ENCODE assay signal across 8 cellular contexts in genomic region chr2:143128681-143129580, GRCh38. TPM values are rescaled to one million over a fixed set of nuclear protein-coding genes. Genes with fewer than 3 reads are reported as not detected.
DNase-seq lines count a peak whose midpoint lies in the region; ATAC-seq and TF ChIP-seq lines count a peak whose summit lies in the region.

Gene ARHGAP15, plus strand, starts transcription at chr2:143129419.

- TF ChIP-seq EP300 in stomach (IDR thresholded peaks at IDR 0.05): no peak

- H3K9me3 ChIP-seq in mononuclear cell (ENCODE audit: low read depth, low read length): no peaks in the 10 kb centered on the region
- no peaks in the 10 kb centered on the region for H3K9me3 ChIP-seq in stomach

- intact Hi-C loops in stomach (cut with DNase I; ENCODE audit: low total_unique reads): no loop called here

- no peak for TF ChIP-seq CTCF in stomach (IDR thresholded peaks at IDR 0.05)

- peak within 1 kb of the TSS; percentile 32 for H3K4me3 ChIP-seq in mononuclear cell (ENCODE audit: low read length)
- peak within 1 kb of the TSS in 1 of 4 donors; percentile 7 for H3K4me3 ChIP-seq in stomach

- no peaks in the 10 kb centered on the region for H3K27me3 ChIP-seq in mononuclear cell (ENCODE audit: insufficient read depth, low read length)
- no peaks in the 10 kb centered on the region for H3K27me3 ChIP-seq in stomach

- TF ChIP-seq POLR2A in stomach (IDR thresholded peaks at IDR 0.05): no peak

- 63 to 81% (median 74%) methylated on average over 13 of the region's 13 CpGs for WGBS in stomach, 5 donors

- H3K4me1 ChIP-seq in mononuclear cell (ENCODE audit: insufficient read depth, low read length) (peaks cover 57% of the 10 kb centered on the region), stomach (no peaks in the 10 kb centered on the region)

- no peaks in the 10 kb centered on the region for H3K36me3 ChIP-seq in stomach

- ATAC-seq in GM18498 (IDR thresholded peaks at IDR 0.05; ENCODE audit: unreplicated experiment) (peak; percentile 92), HG02588 (IDR thresholded peaks at IDR 0.05; ENCODE audit: unreplicated experiment) (peak; percentile 90)

- DNase-seq in NOMO-1 treated with DMSO at 0.1 percent for 48 hours (lab: John Stamatoyannopoulos, UW; ENCODE audit: unreplicated experiment): peak; percentile 95
- DNase-seq in activated T-cell treated with anti-CD3 and anti-CD28 coated beads for 48 hours (ENCODE audit: low read depth): peak; percentile 58
- DNase-seq in stomach: peak; percentile 27
- DNase-seq in NCI-H446 treated with DMSO at 0.1 percent for 48 hours (lab: John Stamatoyannopoulos, UW): no peak
- DNase-seq in GM19240 (ENCODE audit: insufficient read length, low spot score): no peak

- peak within 1 kb of the TSS; percentile 28 to 84 (median 61) for H3K27ac ChIP-seq in stomach

RNA-seq across cellular contexts. Expression of gene ARHGAP15, which starts in this region (rescaled TPM):
- total RNA-seq in mononuclear cell: 334 TPM
- total RNA-seq in stomach: 10 to 100 TPM in 2 of 5 donors, 1 to 10 TPM in 2, not detected in 1; 5.8 to 66.3 (median 25.9) TPM
- polyA plus RNA-seq in stomach: 10 to 100 TPM in 1 of 3 donors, 1 to 10 TPM in 2; 1.8 to 11.9 (median 3.8) TPM

Comparison
In these comparisons a context has a peak if more than half of its experiments do, and no peak if none do; other contexts are left out.
1. DNase-seq: peak in NOMO-1 treated with DMSO at 0.1 percent for 48 hours (single experiment), activated T-cell treated with anti-CD3 and anti-CD28 coated beads for 48 hours (single experiment) and stomach (single experiment); none in NCI-H446 treated with DMSO at 0.1 percent for 48 hours (single experiment) and GM19240 (single experiment).